1 cellular context compared by ENCODE assay signal in the genomic region with DNA sequence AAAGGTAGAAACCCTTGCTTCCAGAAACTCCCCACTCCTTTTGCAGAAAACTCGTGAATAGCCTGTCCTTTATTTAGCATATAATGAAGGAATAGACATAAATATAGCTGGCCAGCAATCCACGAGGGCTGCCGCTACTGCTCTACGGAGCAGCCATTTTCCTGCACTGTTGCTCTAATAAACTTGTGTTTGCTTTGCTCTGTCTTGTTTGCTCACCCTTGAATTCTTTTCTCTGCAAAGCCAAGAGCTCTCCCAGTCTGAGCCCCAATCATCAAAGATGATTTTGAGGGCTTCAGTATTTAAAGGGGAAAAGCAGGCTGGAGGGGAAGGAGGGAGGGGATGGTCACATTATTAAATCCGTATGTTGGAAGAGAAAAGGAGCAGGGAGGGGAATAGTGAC.
TF ChIP-seq lines count a peak whose summit lies in the region.

No MANE protein-coding gene starts in this region.

TF ChIP-seq in HepG2, 621 proteins besides CTCF, POLR2A, EP300 and RAD21 (continued from another document and continues in another):
- TF ChIP-seq, protein P1, sequence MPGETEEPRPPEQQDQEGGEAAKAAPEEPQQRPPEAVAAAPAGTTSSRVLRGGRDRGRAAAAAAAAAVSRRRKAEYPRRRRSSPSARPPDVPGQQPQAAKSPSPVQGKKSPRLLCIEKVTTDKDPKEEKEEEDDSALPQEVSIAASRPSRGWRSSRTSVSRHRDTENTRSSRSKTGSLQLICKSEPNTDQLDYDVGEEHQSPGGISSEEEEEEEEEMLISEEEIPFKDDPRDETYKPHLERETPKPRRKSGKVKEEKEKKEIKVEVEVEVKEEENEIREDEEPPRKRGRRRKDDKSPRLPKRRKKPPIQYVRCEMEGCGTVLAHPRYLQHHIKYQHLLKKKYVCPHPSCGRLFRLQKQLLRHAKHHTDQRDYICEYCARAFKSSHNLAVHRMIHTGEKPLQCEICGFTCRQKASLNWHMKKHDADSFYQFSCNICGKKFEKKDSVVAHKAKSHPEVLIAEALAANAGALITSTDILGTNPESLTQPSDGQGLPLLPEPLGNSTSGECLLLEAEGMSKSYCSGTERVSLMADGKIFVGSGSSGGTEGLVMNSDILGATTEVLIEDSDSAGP (CRISPR knock-in tag; IDR thresholded peaks at IDR 0.05; ENCODE audit: borderline replicate concordance) = peak; percentile 62; the same call in 1 of the 2 replicates
- TF ChIP-seq TAF1 (CRISPR knock-in tag; IDR thresholded peaks at IDR 0.05) = peak; percentile 47; the same call in 1 of the 2 replicates
- TF ChIP-seq MIXL1 (CRISPR knock-in tag; IDR thresholded peaks at IDR 0.05) = peak; percentile 45; the same call in 1 of the 2 replicates
- TF ChIP-seq ZNF614 (CRISPR knock-in tag; IDR thresholded peaks at IDR 0.05; ENCODE audit: borderline replicate concordance) = 0 out of 2 replicates have a peak, but pooled peaks have one; percentile 22
- no peak for TF ChIP-seq SOX13 (IDR thresholded peaks at IDR 0.05)
- TF ChIP-seq SOX13 (CRISPR knock-in tag; conservative IDR thresholded peaks at IDR 0.05 in 1 of 2, IDR thresholded peaks at IDR 0.05 in 1 of 2) = peak in 1 of 2 experiments; percentile 41; a peak in 1 of 4 replicates
- peak; percentile 20; the same call in 1 of the 2 replicates for TF ChIP-seq SALL1 (CRISPR knock-in tag; IDR thresholded peaks at IDR 0.05)
- TF ChIP-seq HMG20B (CRISPR knock-in tag; conservative IDR thresholded peaks at IDR 0.05) = 0 out of 2 replicates have a peak, but pooled peaks have one; percentile 50
- peak; percentile 40; the same call in 1 of the 2 replicates for TF ChIP-seq ZNF3 (CRISPR knock-in tag; IDR thresholded peaks at IDR 0.05)
- 0 out of 2 replicates have a peak, but pooled peaks have one; percentile 31 for TF ChIP-seq RARA (CRISPR knock-in tag; IDR thresholded peaks at IDR 0.05)
- TF ChIP-seq KDM5A (IDR thresholded peaks at IDR 0.05; ENCODE audit: borderline replicate concordance, low read length) = no peak
- peak; percentile 76 for TF ChIP-seq GATAD2A (CRISPR knock-in tag; IDR thresholded peaks at IDR 0.05)
- TF ChIP-seq CHCHD3 (CRISPR knock-in tag; IDR thresholded peaks at IDR 0.05) = no peak
- TF ChIP-seq, protein P2, sequence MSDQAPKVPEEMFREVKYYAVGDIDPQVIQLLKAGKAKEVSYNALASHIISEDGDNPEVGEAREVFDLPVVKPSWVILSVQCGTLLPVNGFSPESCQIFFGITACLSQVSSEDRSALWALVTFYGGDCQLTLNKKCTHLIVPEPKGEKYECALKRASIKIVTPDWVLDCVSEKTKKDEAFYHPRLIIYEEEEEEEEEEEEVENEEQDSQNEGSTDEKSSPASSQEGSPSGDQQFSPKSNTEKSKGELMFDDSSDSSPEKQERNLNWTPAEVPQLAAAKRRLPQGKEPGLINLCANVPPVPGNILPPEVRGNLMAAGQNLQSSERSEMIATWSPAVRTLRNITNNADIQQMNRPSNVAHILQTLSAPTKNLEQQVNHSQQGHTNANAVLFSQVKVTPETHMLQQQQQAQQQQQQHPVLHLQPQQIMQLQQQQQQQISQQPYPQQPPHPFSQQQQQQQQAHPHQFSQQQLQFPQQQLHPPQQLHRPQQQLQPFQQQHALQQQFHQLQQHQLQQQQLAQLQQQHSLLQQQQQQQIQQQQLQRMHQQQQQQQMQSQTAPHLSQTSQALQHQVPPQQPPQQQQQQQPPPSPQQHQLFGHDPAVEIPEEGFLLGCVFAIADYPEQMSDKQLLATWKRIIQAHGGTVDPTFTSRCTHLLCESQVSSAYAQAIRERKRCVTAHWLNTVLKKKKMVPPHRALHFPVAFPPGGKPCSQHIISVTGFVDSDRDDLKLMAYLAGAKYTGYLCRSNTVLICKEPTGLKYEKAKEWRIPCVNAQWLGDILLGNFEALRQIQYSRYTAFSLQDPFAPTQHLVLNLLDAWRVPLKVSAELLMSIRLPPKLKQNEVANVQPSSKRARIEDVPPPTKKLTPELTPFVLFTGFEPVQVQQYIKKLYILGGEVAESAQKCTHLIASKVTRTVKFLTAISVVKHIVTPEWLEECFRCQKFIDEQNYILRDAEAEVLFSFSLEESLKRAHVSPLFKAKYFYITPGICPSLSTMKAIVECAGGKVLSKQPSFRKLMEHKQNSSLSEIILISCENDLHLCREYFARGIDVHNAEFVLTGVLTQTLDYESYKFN (CRISPR knock-in tag; conservative IDR thresholded peaks at IDR 0.05) = peak; percentile 77
- no peak for TF ChIP-seq FOXP1 (IDR thresholded peaks at IDR 0.05)
- TF ChIP-seq FOXP1 (CRISPR knock-in tag; IDR thresholded peaks at IDR 0.05) = 0 out of 2 replicates have a peak, but pooled peaks have one; percentile 16
- TF ChIP-seq MIER3 (CRISPR knock-in tag; IDR thresholded peaks at IDR 0.05; ENCODE audit: borderline replicate concordance) = 0 out of 2 replicates have a peak, but pooled peaks have one; percentile 25
- TF ChIP-seq KLF13 (CRISPR knock-in tag; IDR thresholded peaks at IDR 0.05) = no peak
- no peak for TF ChIP-seq NR2C2 (CRISPR knock-in tag; IDR thresholded peaks at IDR 0.05; ENCODE audit: borderline replicate concordance)
- TF ChIP-seq NR2F2 (IDR thresholded peaks at IDR 0.05; ENCODE audit: borderline replicate concordance, low read depth) = peak; percentile 13; the same call in 1 of the 2 replicates
- TF ChIP-seq KMT2B (CRISPR knock-in tag; IDR thresholded peaks at IDR 0.05) = no peak
- TF ChIP-seq, protein P3, sequence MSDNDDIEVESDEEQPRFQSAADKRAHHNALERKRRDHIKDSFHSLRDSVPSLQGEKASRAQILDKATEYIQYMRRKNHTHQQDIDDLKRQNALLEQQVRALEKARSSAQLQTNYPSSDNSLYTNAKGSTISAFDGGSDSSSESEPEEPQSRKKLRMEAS (IDR thresholded peaks at IDR 0.05) = peak; percentile 32; the same call in 1 of the 2 replicates
- no peak for TF ChIP-seq SP4 (CRISPR knock-in tag; IDR thresholded peaks at IDR 0.05)
- peak; percentile 15; the same call in 1 of the 2 replicates for TF ChIP-seq POGZ (CRISPR knock-in tag; IDR thresholded peaks at IDR 0.05)
- TF ChIP-seq NR2F6 (IDR thresholded peaks at IDR 0.05) = no peak; the same call in 1 of the 2 replicates
- TF ChIP-seq NR2F6 (CRISPR knock-in tag; IDR thresholded peaks at IDR 0.05) = peak; percentile 42; the same call in 1 of the 2 replicates
- no peak for TF ChIP-seq FOXA1 (IDR thresholded peaks at IDR 0.05)
- TF ChIP-seq FOXA1 (CRISPR knock-in tag; IDR thresholded peaks at IDR 0.05) = peak; percentile 78
- TF ChIP-seq, protein P4, sequence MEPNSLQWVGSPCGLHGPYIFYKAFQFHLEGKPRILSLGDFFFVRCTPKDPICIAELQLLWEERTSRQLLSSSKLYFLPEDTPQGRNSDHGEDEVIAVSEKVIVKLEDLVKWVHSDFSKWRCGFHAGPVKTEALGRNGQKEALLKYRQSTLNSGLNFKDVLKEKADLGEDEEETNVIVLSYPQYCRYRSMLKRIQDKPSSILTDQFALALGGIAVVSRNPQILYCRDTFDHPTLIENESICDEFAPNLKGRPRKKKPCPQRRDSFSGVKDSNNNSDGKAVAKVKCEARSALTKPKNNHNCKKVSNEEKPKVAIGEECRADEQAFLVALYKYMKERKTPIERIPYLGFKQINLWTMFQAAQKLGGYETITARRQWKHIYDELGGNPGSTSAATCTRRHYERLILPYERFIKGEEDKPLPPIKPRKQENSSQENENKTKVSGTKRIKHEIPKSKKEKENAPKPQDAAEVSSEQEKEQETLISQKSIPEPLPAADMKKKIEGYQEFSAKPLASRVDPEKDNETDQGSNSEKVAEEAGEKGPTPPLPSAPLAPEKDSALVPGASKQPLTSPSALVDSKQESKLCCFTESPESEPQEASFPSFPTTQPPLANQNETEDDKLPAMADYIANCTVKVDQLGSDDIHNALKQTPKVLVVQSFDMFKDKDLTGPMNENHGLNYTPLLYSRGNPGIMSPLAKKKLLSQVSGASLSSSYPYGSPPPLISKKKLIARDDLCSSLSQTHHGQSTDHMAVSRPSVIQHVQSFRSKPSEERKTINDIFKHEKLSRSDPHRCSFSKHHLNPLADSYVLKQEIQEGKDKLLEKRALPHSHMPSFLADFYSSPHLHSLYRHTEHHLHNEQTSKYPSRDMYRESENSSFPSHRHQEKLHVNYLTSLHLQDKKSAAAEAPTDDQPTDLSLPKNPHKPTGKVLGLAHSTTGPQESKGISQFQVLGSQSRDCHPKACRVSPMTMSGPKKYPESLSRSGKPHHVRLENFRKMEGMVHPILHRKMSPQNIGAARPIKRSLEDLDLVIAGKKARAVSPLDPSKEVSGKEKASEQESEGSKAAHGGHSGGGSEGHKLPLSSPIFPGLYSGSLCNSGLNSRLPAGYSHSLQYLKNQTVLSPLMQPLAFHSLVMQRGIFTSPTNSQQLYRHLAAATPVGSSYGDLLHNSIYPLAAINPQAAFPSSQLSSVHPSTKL (CRISPR knock-in tag; IDR thresholded peaks at IDR 0.05) = peak; percentile 27; the same call in 1 of the 2 replicates
- peak; percentile 52; the same call in 1 of the 2 replicates for TF ChIP-seq MED1 (CRISPR knock-in tag; IDR thresholded peaks at IDR 0.05)
- TF ChIP-seq, protein P5, sequence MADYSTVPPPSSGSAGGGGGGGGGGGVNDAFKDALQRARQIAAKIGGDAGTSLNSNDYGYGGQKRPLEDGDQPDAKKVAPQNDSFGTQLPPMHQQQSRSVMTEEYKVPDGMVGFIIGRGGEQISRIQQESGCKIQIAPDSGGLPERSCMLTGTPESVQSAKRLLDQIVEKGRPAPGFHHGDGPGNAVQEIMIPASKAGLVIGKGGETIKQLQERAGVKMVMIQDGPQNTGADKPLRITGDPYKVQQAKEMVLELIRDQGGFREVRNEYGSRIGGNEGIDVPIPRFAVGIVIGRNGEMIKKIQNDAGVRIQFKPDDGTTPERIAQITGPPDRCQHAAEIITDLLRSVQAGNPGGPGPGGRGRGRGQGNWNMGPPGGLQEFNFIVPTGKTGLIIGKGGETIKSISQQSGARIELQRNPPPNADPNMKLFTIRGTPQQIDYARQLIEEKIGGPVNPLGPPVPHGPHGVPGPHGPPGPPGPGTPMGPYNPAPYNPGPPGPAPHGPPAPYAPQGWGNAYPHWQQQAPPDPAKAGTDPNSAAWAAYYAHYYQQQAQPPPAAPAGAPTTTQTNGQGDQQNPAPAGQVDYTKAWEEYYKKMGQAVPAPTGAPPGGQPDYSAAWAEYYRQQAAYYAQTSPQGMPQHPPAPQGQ (CRISPR knock-in tag; IDR thresholded peaks at IDR 0.05; ENCODE audit: borderline replicate concordance) = no peak
- TF ChIP-seq, protein P6, sequence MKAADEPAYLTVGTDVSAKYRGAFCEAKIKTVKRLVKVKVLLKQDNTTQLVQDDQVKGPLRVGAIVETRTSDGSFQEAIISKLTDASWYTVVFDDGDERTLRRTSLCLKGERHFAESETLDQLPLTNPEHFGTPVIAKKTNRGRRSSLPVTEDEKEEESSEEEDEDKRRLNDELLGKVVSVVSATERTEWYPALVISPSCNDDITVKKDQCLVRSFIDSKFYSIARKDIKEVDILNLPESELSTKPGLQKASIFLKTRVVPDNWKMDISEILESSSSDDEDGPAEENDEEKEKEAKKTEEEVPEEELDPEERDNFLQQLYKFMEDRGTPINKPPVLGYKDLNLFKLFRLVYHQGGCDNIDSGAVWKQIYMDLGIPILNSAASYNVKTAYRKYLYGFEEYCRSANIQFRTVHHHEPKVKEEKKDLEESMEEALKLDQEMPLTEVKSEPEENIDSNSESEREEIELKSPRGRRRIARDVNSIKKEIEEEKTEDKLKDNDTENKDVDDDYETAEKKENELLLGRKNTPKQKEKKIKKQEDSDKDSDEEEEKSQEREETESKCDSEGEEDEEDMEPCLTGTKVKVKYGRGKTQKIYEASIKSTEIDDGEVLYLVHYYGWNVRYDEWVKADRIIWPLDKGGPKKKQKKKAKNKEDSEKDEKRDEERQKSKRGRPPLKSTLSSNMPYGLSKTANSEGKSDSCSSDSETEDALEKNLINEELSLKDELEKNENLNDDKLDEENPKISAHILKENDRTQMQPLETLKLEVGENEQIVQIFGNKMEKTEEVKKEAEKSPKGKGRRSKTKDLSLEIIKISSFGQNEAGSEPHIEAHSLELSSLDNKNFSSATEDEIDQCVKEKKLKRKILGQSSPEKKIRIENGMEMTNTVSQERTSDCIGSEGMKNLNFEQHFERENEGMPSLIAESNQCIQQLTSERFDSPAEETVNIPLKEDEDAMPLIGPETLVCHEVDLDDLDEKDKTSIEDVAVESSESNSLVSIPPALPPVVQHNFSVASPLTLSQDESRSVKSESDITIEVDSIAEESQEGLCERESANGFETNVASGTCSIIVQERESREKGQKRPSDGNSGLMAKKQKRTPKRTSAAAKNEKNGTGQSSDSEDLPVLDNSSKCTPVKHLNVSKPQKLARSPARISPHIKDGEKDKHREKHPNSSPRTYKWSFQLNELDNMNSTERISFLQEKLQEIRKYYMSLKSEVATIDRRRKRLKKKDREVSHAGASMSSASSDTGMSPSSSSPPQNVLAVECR (CRISPR knock-in tag; IDR thresholded peaks at IDR 0.05; ENCODE audit: borderline replicate concordance) = peak; percentile 23; the same call in 1 of the 2 replicates
- TF ChIP-seq TGIF2 (CRISPR knock-in tag; IDR thresholded peaks at IDR 0.05) = peak; percentile 63; the same call in 1 of the 2 replicates
- no peak; the same call in 1 of the 2 replicates for TF ChIP-seq THAP11 (CRISPR knock-in tag; IDR thresholded peaks at IDR 0.05)
- TF ChIP-seq, protein P7, sequence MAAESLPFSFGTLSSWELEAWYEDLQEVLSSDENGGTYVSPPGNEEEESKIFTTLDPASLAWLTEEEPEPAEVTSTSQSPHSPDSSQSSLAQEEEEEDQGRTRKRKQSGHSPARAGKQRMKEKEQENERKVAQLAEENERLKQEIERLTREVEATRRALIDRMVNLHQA (CRISPR knock-in tag; IDR thresholded peaks at IDR 0.05) = no peak
- peak; percentile 11; the same call in 1 of the 2 replicates for TF ChIP-seq CEBPG (CRISPR knock-in tag; IDR thresholded peaks at IDR 0.05)
- peak; percentile 37; the same call in 1 of the 2 replicates for TF ChIP-seq ZNF335 (CRISPR knock-in tag; IDR thresholded peaks at IDR 0.05)
- TF ChIP-seq NFE2L1 (CRISPR knock-in tag; IDR thresholded peaks at IDR 0.05; ENCODE audit: borderline replicate concordance) = no peak
- TF ChIP-seq BRCA1 (CRISPR knock-in tag; IDR thresholded peaks at IDR 0.05) = no peak
- TF ChIP-seq SAP130 (CRISPR knock-in tag; IDR thresholded peaks at IDR 0.05; ENCODE audit: low read depth) = peak; percentile 66
- TF ChIP-seq ZMYM4 (CRISPR knock-in tag; IDR thresholded peaks at IDR 0.05) = 0 out of 2 replicates have a peak, but pooled peaks have one; percentile 28
- TF ChIP-seq HOXA3 (CRISPR knock-in tag; IDR thresholded peaks at IDR 0.05) = peak; percentile 71
- TF ChIP-seq ZNF547 (CRISPR knock-in tag; IDR thresholded peaks at IDR 0.05) = no peak
- TF ChIP-seq HDAC2 (CRISPR knock-in tag; IDR thresholded peaks at IDR 0.05) = peak; percentile 57; the same call in 1 of the 2 replicates
- TF ChIP-seq FOSL2 (CRISPR knock-in tag; IDR thresholded peaks at IDR 0.05) = peak; percentile 10; the same call in 1 of the 2 replicates
- TF ChIP-seq FOXK1 (CRISPR knock-in tag; IDR thresholded peaks at IDR 0.05; ENCODE audit: borderline replicate concordance, low read depth) = no peak
- peak; percentile 37; the same call in 1 of the 2 replicates for TF ChIP-seq ZNF24 (IDR thresholded peaks at IDR 0.05)
- no peak for TF ChIP-seq KDM4B (CRISPR knock-in tag; IDR thresholded peaks at IDR 0.05)
- TF ChIP-seq ZNF543 (CRISPR knock-in tag; IDR thresholded peaks at IDR 0.05) = no peak
